ENCODE assay signal across 27 cellular contexts in genomic region chr1:186302378-186302920, GRCh38. TPM values are rescaled to one million over a fixed set of nuclear protein-coding genes. Genes with fewer than 3 reads are reported as not detected.
DNase-seq lines count a peak whose midpoint lies in the region; ATAC-seq lines count a peak whose summit lies in the region.
"Had no signal": no experiment of that assay in that cellular context is flagged by ENCODE, and none has a peak within 500 bp of the region (broad histone marks: within the 10 kb centered on the region; RNA-seq: fewer than 3 reads in every experiment).

No MANE protein-coding gene starts in this region.

- H3K27me3 ChIP-seq in adipocyte (replicated peaks; ENCODE audit: control insufficient read depth, insufficient read depth, low read length) (no peaks in the 10 kb centered on the region), SJCRH30 (no peaks in the 10 kb centered on the region)
- no peaks in the 10 kb centered on the region for H3K27me3 ChIP-seq in naive thymus-derived CD4-positive, alpha-beta T cell (ENCODE audit: control insufficient read depth in 2 of 2, insufficient read depth in 2 of 2, low read length in 2 of 2)
- H3K27me3 ChIP-seq: body of pancreas, colonic mucosa had no signal

- H3K4me3 ChIP-seq in adipocyte (ENCODE audit: low read length): no peak overlapping the region
- no peak overlapping the region for H3K4me3 ChIP-seq in naive thymus-derived CD4-positive, alpha-beta T cell (ENCODE audit: low read length)
- H3K4me3 ChIP-seq in SJCRH30: no peak overlapping the region
- H3K4me3 ChIP-seq: body of pancreas, colonic mucosa, thoracic aorta had no signal

- peak overlapping the region; percentile 84 for H3K27ac Mint-ChIP-seq in activated T-cell treated with anti-CD3 and anti-CD28 coated beads, Interleukin-2, amount 50 U/mL, for 24 hours
- peak overlapping the region; percentile 82 to 96 (median 91) for H3K27ac Mint-ChIP-seq in naive thymus-derived CD4-positive, alpha-beta T cell
- H3K27ac Mint-ChIP-seq: activated B cell treated with CpG ODN at 0.5 μM for 24 hours; endodermal cell; nephron progenitor cell; progenitor cell of endocrine pancreas; stimulated activated naive B cell treated with anti-CD40 and anti-IgM and Interleukin-4, amounts not matched to agents 10 μg/mL and 1 μg/mL and 100 μg/mL, for 72 hours had no signal

- H3K36me3 ChIP-seq in adipocyte (ENCODE audit: control insufficient read depth, insufficient read depth, low read length, severe bottlenecking) (peaks cover 2% of the 10 kb centered on the region), SJCRH30 (no peaks in the 10 kb centered on the region; the same call in 1 of the 2 replicates)
- H3K36me3 ChIP-seq in naive thymus-derived CD4-positive, alpha-beta T cell (ENCODE audit: control insufficient read depth in 2 of 3, insufficient read depth in 3 of 3, low read length in 3 of 3): no peaks in the 10 kb centered on the region
- H3K36me3 ChIP-seq: colonic mucosa, thoracic aorta had no signal

- H3K4me3 Mint-ChIP-seq in activated T-cell treated with anti-CD3 and anti-CD28 coated beads, Interleukin-2, amount 50 U/mL, for 24 hours: no peak overlapping the region
- no peak overlapping the region for H3K4me3 Mint-ChIP-seq in activated T-cell treated with anti-CD3 and anti-CD28 coated beads, Interleukin-2, amount 50 U/mL, for 4 hours
- peak overlapping the region in 9 of 10 donors; percentile 4 to 68 (median 53) for H3K4me3 Mint-ChIP-seq in naive thymus-derived CD4-positive, alpha-beta T cell
- H3K4me3 Mint-ChIP-seq: activated B cell treated with CpG ODN at 0.5 μM for 24 hours; endodermal cell; nephron progenitor cell; stimulated activated naive B cell treated with anti-CD40 and anti-IgM and Interleukin-4, amounts not matched to agents 10 μg/mL and 1 μg/mL and 100 μg/mL, for 72 hours had no signal

- peak overlapping the region; percentile 9 for H3K9ac ChIP-seq in adipocyte (ENCODE audit: low read length)

- peak overlapping the region; percentile 38 for H3K27ac ChIP-seq in naive thymus-derived CD4-positive, alpha-beta T cell (ENCODE audit: low read depth, low read length)
- no peak overlapping the region for H3K27ac ChIP-seq in SJCRH30
- H3K27ac ChIP-seq: body of pancreas, C4-2B, colonic mucosa, thoracic aorta had no signal

- POLR2A ChIA-PET in naive thymus-derived CD4-positive, alpha-beta T cell (lab: Charles Lee): interaction anchor here (1.0 to 2.7 kb wide), 7 partner anchors 11 to 73 kb away, joined by 3 to 31 read pairs (median 6); partner anchors contain the start of genes ODR4 and TPR

- intact Hi-C loops in naive thymus-derived CD4-positive, alpha-beta T cell (cut with micrococcal nuclease): loop anchor here (10.0 kb wide), 4 partner anchors 608 to 1548 kb away; partner anchors contain the start of genes EDEM3 (in 2 of the 2), IVNS1ABP (in 1 of the 2) and RNF2 (in 1 of the 2)

- H3K9me3 ChIP-seq in adipocyte (ENCODE audit: control insufficient read depth, low read length) (no peaks in the 10 kb centered on the region), SJCRH30 (replicated peaks) (no peaks in the 10 kb centered on the region)
- H3K9me3 ChIP-seq in naive thymus-derived CD4-positive, alpha-beta T cell (ENCODE audit: control insufficient read depth in 2 of 3, low read length in 3 of 3): no peaks in the 10 kb centered on the region
- H3K9me3 ChIP-seq: body of pancreas, colonic mucosa, thoracic aorta had no signal

- DNase-seq in activated T-cell treated with anti-CD3 and anti-CD28 coated beads, Interleukin-2, amount 50 U/mL, for 24 hours: no peak
- no peak for DNase-seq in activated T-cell treated with anti-CD3 and anti-CD28 coated beads, Interleukin-2, amount 50 U/mL, for 4 hours
- DNase-seq in HCEC 1CT (peak; percentile 15), adipocyte (ENCODE audit: low read depth) (no peak), SJCRH30 (no peak), dedifferentiated amniotic fluid mesenchymal stem cell (ENCODE audit: extremely low spot score) (no peak)
- no peak for DNase-seq in naive thymus-derived CD4-positive, alpha-beta T cell
- DNase-seq: ACHN; activated B cell treated with CpG ODN at 0.5 μM for 24 hours; activated gamma-delta T cell; body of pancreas; colonic mucosa; endodermal cell; left cardiac atrium; NCI-H1930; NCI-H226; nephron progenitor cell; PC-3; SHP77; stimulated activated CD4-positive, alpha-beta T cell treated with anti-CD3 and anti-CD28 coated beads, Interleukin-2, amount 100 ng/mL, for 24 hours; stimulated activated naive B cell treated with anti-CD40 and anti-IgM and Interleukin-4, amounts not matched to agents 10 μg/mL and 1 μg/mL and 100 μg/mL, for 72 hours had no signal

- no peaks in the 10 kb centered on the region for H3K36me3 Mint-ChIP-seq in activated T-cell treated with anti-CD3 and anti-CD28 coated beads, Interleukin-2, amount 50 U/mL, for 24 hours (ENCODE audit: low read depth)
- peaks cover 3% of the 10 kb centered on the region for H3K36me3 Mint-ChIP-seq in activated T-cell treated with anti-CD3 and anti-CD28 coated beads, Interleukin-2, amount 50 U/mL, for 4 hours (ENCODE audit: insufficient read depth)
- H3K36me3 Mint-ChIP-seq in naive thymus-derived CD4-positive, alpha-beta T cell: peaks cover 0 to 24% (median 0%) of the 10 kb centered on the region in 5 donors
- H3K36me3 Mint-ChIP-seq: stimulated activated naive B cell treated with anti-CD40 and anti-IgM and Interleukin-4, amounts not matched to agents 10 μg/mL and 1 μg/mL and 100 μg/mL, for 72 hours had no signal

- no peak for ATAC-seq in activated T-cell treated with anti-CD3 and anti-CD28 coated beads, Interleukin-2, amount 50 U/mL, for 4 hours
- ATAC-seq in naive thymus-derived CD4-positive, alpha-beta T cell: no peak
- ATAC-seq in activated CD4-positive, CD25-positive, alpha-beta regulatory T cell treated with anti-CD3 and anti-CD28 coated beads, Interleukin-2, amount 50 U/mL, for 24 hours: no peak
- ATAC-seq: body of pancreas; PC-3; stimulated activated naive B cell treated with anti-CD40 and anti-IgM and Interleukin-4, amounts not matched to agents 10 μg/mL and 1 μg/mL and 100 μg/mL, for 72 hours had no signal

- peaks cover 26% of the 10 kb centered on the region for H3K4me1 ChIP-seq in adipocyte (ENCODE audit: control insufficient read depth, insufficient read depth, low read length)
- H3K4me1 ChIP-seq in naive thymus-derived CD4-positive, alpha-beta T cell (ENCODE audit: control insufficient read depth in 2 of 2, insufficient read depth in 2 of 2, low read length in 2 of 2): peaks cover 3 to 60% of the 10 kb centered on the region in 2 donors
- no peaks in the 10 kb centered on the region for H3K4me1 ChIP-seq in SJCRH30
- H3K4me1 ChIP-seq: body of pancreas, colonic mucosa had no signal

- no peaks in the 10 kb centered on the region for H3K27me3 Mint-ChIP-seq in activated T-cell treated with anti-CD3 and anti-CD28 coated beads, Interleukin-2, amount 50 U/mL, for 24 hours
- no peaks in the 10 kb centered on the region for H3K27me3 Mint-ChIP-seq in activated T-cell treated with anti-CD3 and anti-CD28 coated beads, Interleukin-2, amount 50 U/mL, for 4 hours (ENCODE audit: low read depth)
- H3K27me3 Mint-ChIP-seq in naive thymus-derived CD4-positive, alpha-beta T cell: no peaks in the 10 kb centered on the region
- H3K27me3 Mint-ChIP-seq: activated B cell treated with CpG ODN at 0.5 μM for 24 hours; progenitor cell of endocrine pancreas; stimulated activated naive B cell treated with anti-CD40 and anti-IgM and Interleukin-4, amounts not matched to agents 10 μg/mL and 1 μg/mL and 100 μg/mL, for 72 hours had no signal

- peaks cover 70% of the 10 kb centered on the region for H3K4me1 Mint-ChIP-seq in activated T-cell treated with anti-CD3 and anti-CD28 coated beads, Interleukin-2, amount 50 U/mL, for 24 hours (ENCODE audit: low read depth)
- H3K4me1 Mint-ChIP-seq in activated T-cell treated with anti-CD3 and anti-CD28 coated beads, Interleukin-2, amount 50 U/mL, for 4 hours (ENCODE audit: low read depth): peaks cover 62% of the 10 kb centered on the region
- H3K4me1 Mint-ChIP-seq in naive thymus-derived CD4-positive, alpha-beta T cell: peaks cover 33 to 82% (median 72%) of the 10 kb centered on the region in 7 donors
- H3K4me1 Mint-ChIP-seq: activated B cell treated with CpG ODN at 0.5 μM for 24 hours, nephron progenitor cell had no signal

- CTCF ChIA-PET in naive thymus-derived CD4-positive, alpha-beta T cell (lab: Charles Lee): interaction anchor here (1.3 to 8.1 kb wide), 6 partner anchors 8 to 29 kb away, joined by 3 to 50 read pairs (median 8); no protein-coding TSS in a partner anchor

- H3K9me3 Mint-ChIP-seq in activated T-cell treated with anti-CD3 and anti-CD28 coated beads, Interleukin-2, amount 50 U/mL, for 24 hours: no peaks in the 10 kb centered on the region
- no peaks in the 10 kb centered on the region for H3K9me3 Mint-ChIP-seq in activated T-cell treated with anti-CD3 and anti-CD28 coated beads, Interleukin-2, amount 50 U/mL, for 4 hours
- H3K9me3 Mint-ChIP-seq in naive thymus-derived CD4-positive, alpha-beta T cell: peaks cover 0 to 5% (median 0%) of the 10 kb centered on the region in 11 donors
- H3K9me3 Mint-ChIP-seq: activated B cell treated with CpG ODN at 0.5 μM for 24 hours; endodermal cell; nephron progenitor cell; stimulated activated naive B cell treated with anti-CD40 and anti-IgM and Interleukin-4, amounts not matched to agents 10 μg/mL and 1 μg/mL and 100 μg/mL, for 72 hours had no signal

RNA-seq across cellular contexts. Expression of gene PRG4, which starts 6.4 kb away (rescaled TPM):
- 1 to 10 TPM in 1 of 3 donors, under 1 TPM in 2; 0.21 to 3.0 (median 0.40) TPM for total RNA-seq in activated T-cell treated with anti-CD3 and anti-CD28 coated beads, Interleukin-2, amount 50 U/mL, for 4 hours
- total RNA-seq in naive thymus-derived CD4-positive, alpha-beta T cell: 1 to 10 TPM in 1 of 5 experiments, under 1 TPM in 4; 0.13 to 8.9 (median 0.24) TPM
- under 1 TPM; 0.16 to 0.33 TPM for polyA plus RNA-seq in naive thymus-derived CD4-positive, alpha-beta T cell
- 0.10 and 0.13 TPM in 2 replicates for total RNA-seq in SJCRH30 (2014; rRNA removed; shearing (Covaris generic))
- total RNA-seq: activated B cell treated with CpG ODN at 0.5 μM for 24 hours, endodermal cell, H1, PC-3, progenitor cell of endocrine pancreas, skeletal muscle tissue had no signal
- polyA plus RNA-seq: H1 had no signal

Comparison
In these comparisons a context has a peak if more than half of its experiments do, and no peak if none do; other contexts are left out.
1. H3K4me3 Mint-ChIP-seq: peak in naive thymus-derived CD4-positive, alpha-beta T cell (9 of 10); none in activated T-cell treated with anti-CD3 and anti-CD28 coated beads, Interleukin-2, amount 50 U/mL, for 24 hours (single experiment) and activated T-cell treated with anti-CD3 and anti-CD28 coated beads, Interleukin-2, amount 50 U/mL, for 4 hours (single experiment).